In genomic region chr21:14875704-14876364, GRCh38 we compare ENCODE assay signal across 11 cellular contexts.
DNase-seq lines count a peak whose midpoint lies in the region; ATAC-seq, FAIRE-seq and TF ChIP-seq lines count a peak whose summit lies in the region.
"Had no signal": no experiment of that assay in that cellular context is flagged by ENCODE, and none has a peak within 500 bp of the region (broad histone marks: within the 10 kb centered on the region; RNA-seq: fewer than 3 reads in every experiment).

No MANE protein-coding gene starts in this region.

- H3K27me3 Mint-ChIP-seq in activated CD8-positive, alpha-beta memory T cell treated with anti-CD3 and anti-CD28 coated beads, Interleukin-2, amount 10 ng/mL, durations not matched to agents 7 days and 5 days = no peaks in the 10 kb centered on the region

- in situ Hi-C loops in Caki2 (cut with HindIII; ENCODE audit: low pct_unique_long_range_greater_than_20kb, low sequenced_read_pairs) (loop anchor here (25.0 kb wide), 1 partner anchor 586 kb away; no protein-coding TSS in a partner anchor), K562 (cut with MboI) (no loop called here)

- H3K4me2 ChIP-seq in K562 (ENCODE audit: insufficient read depth, low read length) = no peak overlapping the region
- H3K4me2 ChIP-seq: BLaER1 had no signal

- H4K20me1 ChIP-seq in K562 (replicated peaks; ENCODE audit: control insufficient read depth, insufficient read depth, low read length) = no peaks in the 10 kb centered on the region
- H4K20me1 ChIP-seq: BLaER1 had no signal

- no peak overlapping the region for H3K4me3 ChIP-seq in K562
- H3K4me3 ChIP-seq: BLaER1 had no signal

- no peaks in the 10 kb centered on the region for H3K9me3 ChIP-seq in K562 (replicated peaks; ENCODE audit: control insufficient read depth, insufficient read depth, low read depth, low read length)
- H3K9me3 ChIP-seq: BLaER1 had no signal

- no peak overlapping the region for H3K4me3 Mint-ChIP-seq in activated CD8-positive, alpha-beta memory T cell treated with anti-CD3 and anti-CD28 coated beads, Interleukin-2, amount 10 ng/mL, durations not matched to agents 7 days and 5 days

- DNase-seq in Caki2 (ENCODE audit: low read depth) (peak; percentile 99), K562 (ENCODE audit: extremely low read depth in 1 of 4, low spot score in 3 of 4) (peak in 2 of 4 experiments; percentile 18 to 57), NCI-H146 (lab: John Stamatoyannopoulos, UW) (no peak), OCI-M2 (lab: John Stamatoyannopoulos, UW; ENCODE audit: unreplicated experiment) (no peak), NOMO-1 treated with DMSO at 0.1 percent for 48 hours (lab: John Stamatoyannopoulos, UW; ENCODE audit: unreplicated experiment) (no peak)
- DNase-seq in activated CD8-positive, alpha-beta memory T cell treated with anti-CD3 and anti-CD28 coated beads, Interleukin-2, amount 10 ng/mL, durations not matched to agents 7 days and 5 days = no peak
- DNase-seq: activated T-cell treated with anti-CD3 and anti-CD28 coated beads, Interleukin-2, amount 50 U/mL, for 1 hour; RPMI8226 had no signal

- no peak for FAIRE-seq in K562 (lab: Jason Lieb, UNC)

- WGBS in K562 (ENCODE audit: insufficient coverage, low coverage, missing lambda C conversion rate) = 24% methylated on average over 7 of the region's 7 CpGs

- H3K9me3 Mint-ChIP-seq in activated CD8-positive, alpha-beta memory T cell treated with anti-CD3 and anti-CD28 coated beads, Interleukin-2, amount 10 ng/mL, durations not matched to agents 7 days and 5 days (ENCODE audit: low read depth) = no peaks in the 10 kb centered on the region

- CTCF ChIA-PET in K562 (lab: Yijun Ruan, JAX; ENCODE audit: low intra/inter-chr PET ratio) = no interaction called here
- CTCF ChIA-PET in activated CD8-positive, alpha-beta memory T cell treated with anti-CD3 and anti-CD28 coated beads, Interleukin-2, amount 10 ng/mL, durations not matched to agents 7 days and 5 days (lab: Charles Lee) = no interaction called here

- no peak overlapping the region for H3K27ac Mint-ChIP-seq in activated CD8-positive, alpha-beta memory T cell treated with anti-CD3 and anti-CD28 coated beads, Interleukin-2, amount 10 ng/mL, durations not matched to agents 7 days and 5 days

- no peak overlapping the region for H3K9ac ChIP-seq in K562 (ENCODE audit: insufficient read depth in 1 of 2, low read depth in 2 of 2, low read length in 2 of 2)
- H3K9ac ChIP-seq: BLaER1 had no signal

- no peak overlapping the region for H3K27ac ChIP-seq in K562 (ENCODE audit: extremely low read depth, low read depth, low read length)
- H3K27ac ChIP-seq: BLaER1 had no signal

- H3K36me3 Mint-ChIP-seq in activated CD8-positive, alpha-beta memory T cell treated with anti-CD3 and anti-CD28 coated beads, Interleukin-2, amount 10 ng/mL, durations not matched to agents 7 days and 5 days = no peaks in the 10 kb centered on the region

- BruUV-seq in K562 (replicated peaks; lab: Mats Ljungman, UMichigan) = no TSS peak

- TF ChIP-seq POLR2A in K562 (conservative IDR thresholded peaks at IDR 0.05) = no peak

- H2AFZ ChIP-seq in K562 (ENCODE audit: low read depth, low read length) = peak overlapping the region; percentile 40

- intact Hi-C loops in K562 (cut with micrococcal nuclease) = no loop called here

- no peak for TF ChIP-seq EP300 in K562 (IDR thresholded peaks at IDR 0.05; ENCODE audit: low read length)

- no peaks in the 10 kb centered on the region for H3K27me3 ChIP-seq in K562 (ENCODE audit: control insufficient read depth in 2 of 2, insufficient read depth in 2 of 2, low read length in 2 of 2)
- H3K27me3 ChIP-seq: BLaER1 had no signal

- H3K4me1 Mint-ChIP-seq in activated CD8-positive, alpha-beta memory T cell treated with anti-CD3 and anti-CD28 coated beads, Interleukin-2, amount 10 ng/mL, durations not matched to agents 7 days and 5 days = peaks cover 7% of the 10 kb centered on the region

- H3K9me1 ChIP-seq in K562 (ENCODE audit: control insufficient read depth, insufficient read depth, low read length) = no peaks in the 10 kb centered on the region

- POLR2A ChIA-PET in K562 (lab: Yijun Ruan, JAX) = no interaction called here

- no peaks in the 10 kb centered on the region for H3K36me3 ChIP-seq in K562 (ENCODE audit: control insufficient read depth, insufficient read depth, low read length)
- H3K36me3 ChIP-seq: BLaER1 had no signal

- TF ChIP-seq RAD21 in K562 (CRISPR knock-in tag; conservative IDR thresholded peaks at IDR 0.05 in 1 of 2, IDR thresholded peaks at IDR 0.05 in 1 of 2) = no peak

- no peak for TF ChIP-seq CTCF in K562 (IDR thresholded peaks at IDR 0.05 in 2 of 3, conservative IDR thresholded peaks at IDR 0.05 in 1 of 3; ENCODE audit: insufficient read depth in 2 of 3, low read depth in 1 of 3, low read length in 3 of 3)

- H3K4me1 ChIP-seq in K562 (replicated peaks in 1 of 2; ENCODE audit: control insufficient read depth in 2 of 2, insufficient read depth in 2 of 2, low read length in 2 of 2) = peaks cover 0 to 19% of the 10 kb centered on the region in 2 experiments; a peak in 2 of 5 replicates

- H3K79me2 ChIP-seq in K562 (ENCODE audit: control insufficient read depth, insufficient read depth, low read length) = no peaks in the 10 kb centered on the region

- peak; percentile 82 for ATAC-seq in GM19397 (IDR thresholded peaks at IDR 0.05; ENCODE audit: unreplicated experiment)
- ATAC-seq in HG03064 (IDR thresholded peaks at IDR 0.05; ENCODE audit: low read depth, unreplicated experiment) = peak; percentile 51
- ATAC-seq in K562 = peak; percentile 43
- ATAC-seq in activated CD8-positive, alpha-beta memory T cell treated with anti-CD3 and anti-CD28 coated beads, Interleukin-2, amount 10 ng/mL, durations not matched to agents 7 days and 5 days = no peak

TF ChIP-seq in K562, 482 proteins besides CTCF, POLR2A, EP300 and RAD21 (continues in another document):
- TF ChIP-seq CEBPB (tag; IDR thresholded peaks at IDR 0.05) (0 out of 2 replicates have a peak, but pooled peaks have one; percentile 6), ATF1 (CRISPR knock-in tag; IDR thresholded peaks at IDR 0.05) (no peak), ATF1 (tag; IDR thresholded peaks at IDR 0.05) (no peak)
